Comparison of ENCODE assay signal across 9 cellular contexts in genomic region chr17:14737984-14738651, GRCh38.
A peak's percentile ranks its signal among the peaks of the same experiment; 100 is the strongest.
DNase-seq lines count a peak whose midpoint lies in the region; ATAC-seq and TF ChIP-seq lines count a peak whose summit lies in the region.
"Had no signal": no experiment of that assay in that cellular context is flagged by ENCODE, and none has a peak within 500 bp of the region (broad histone marks: within the 10 kb centered on the region; RNA-seq: fewer than 3 reads in every experiment).

No MANE protein-coding gene starts in this region.

- TF ChIP-seq CTCF in epithelial cell of esophagus (IDR thresholded peaks at IDR 0.05; ENCODE audit: insufficient read depth, low read depth, low read length, missing control alignments) = peak; percentile 64

- H3K4me3 ChIP-seq in MG63 (no peak overlapping the region), epithelial cell of esophagus (ENCODE audit: low read length) (no peak overlapping the region)
- H3K4me3 ChIP-seq: SK-N-MC had no signal

- ATAC-seq in GM19438 (IDR thresholded peaks at IDR 0.05; ENCODE audit: low read depth, unreplicated experiment) = peak; percentile 73

- H3K36me3 ChIP-seq in MG63 = no peaks in the 10 kb centered on the region

- no peaks in the 10 kb centered on the region for H3K9me3 ChIP-seq in MG63

- H3K27me3 ChIP-seq in MG63 = no peaks in the 10 kb centered on the region

- peak; percentile 93 for DNase-seq in MG63
- DNase-seq in epithelial cell of esophagus (ENCODE audit: low read depth) = peak; percentile 100
- DNase-seq in non-pigmented ciliary epithelial cell (ENCODE audit: low read depth) = peak; percentile 93
- DNase-seq in DMS153 treated with DMSO at 0.1 percent for 48 hours (lab: John Stamatoyannopoulos, UW; ENCODE audit: unreplicated experiment) = no peak
- no peak for DNase-seq in COLO668 (lab: John Stamatoyannopoulos, UW; ENCODE audit: unreplicated experiment)
- DNase-seq in DMS153 (lab: John Stamatoyannopoulos, UW) = no peak
- DNase-seq in ACHN = no peak

- in situ Hi-C loops in ACHN (cut with HindIII; ENCODE audit: low pct_ligation_motif_present, low pct_unique_long_range_greater_than_20kb, low sequenced_read_pairs) = no loop called here

Comparison
In these comparisons a context has a peak if more than half of its experiments do, and no peak if none do; other contexts are left out.
1. DNase-seq: peak in MG63 (single experiment), epithelial cell of esophagus (single experiment) and non-pigmented ciliary epithelial cell (single experiment); none in DMS153 treated with DMSO at 0.1 percent for 48 hours (single experiment), COLO668 (single experiment), DMS153 (single experiment) and ACHN (single experiment).